Comparison of ENCODE assay signal across 25 cellular contexts in the genomic region with DNA sequence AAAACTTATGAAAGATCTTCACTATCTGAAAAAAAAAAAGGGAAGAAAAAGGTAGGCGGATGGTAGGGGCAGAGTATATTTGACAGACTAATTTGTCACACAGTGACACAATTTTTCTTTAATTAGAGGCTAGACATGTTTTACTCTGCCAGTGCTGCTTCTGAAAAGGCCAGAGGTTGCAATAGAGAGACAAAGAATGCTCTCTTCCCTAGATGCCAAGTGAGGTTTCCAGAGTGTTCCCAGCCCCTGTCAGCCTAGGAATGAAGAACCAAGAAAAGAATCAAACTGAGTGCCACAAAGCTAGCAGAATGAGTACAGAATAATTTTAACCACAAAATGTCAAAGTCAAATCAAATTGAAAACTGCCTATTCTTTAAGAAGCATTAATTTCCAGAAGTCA. TPM values are rescaled to one million over a fixed set of nuclear protein-coding genes. Genes with fewer than 3 reads are reported as not detected.
DNase-seq lines count a peak whose midpoint lies in the region; ATAC-seq and TF ChIP-seq lines count a peak whose summit lies in the region.
"Had no signal": no experiment of that assay in that cellular context is flagged by ENCODE, and none has a peak within 500 bp of the region (broad histone marks: within the 10 kb centered on the region; RNA-seq: fewer than 3 reads in every experiment).

No MANE protein-coding gene starts in this region.

- no peak overlapping the region for H2AFZ ChIP-seq in H9 (ENCODE audit: low read length)

- no peak overlapping the region for H4K91ac ChIP-seq in H9 (ENCODE audit: insufficient read length, low read depth, low read length)

- ATAC-seq in T-helper 17 cell: no peak
- ATAC-seq: body of pancreas, left lung, psoas muscle had no signal

- H3K4me3 ChIP-seq in tibial artery: no peak overlapping the region
- H3K4me3 ChIP-seq: body of pancreas, HAP-1, left lung, psoas muscle, transverse colon had no signal

- no peak overlapping the region for H3K18ac ChIP-seq in H9 (ENCODE audit: insufficient read length, low read depth, low read length)

- DNase-seq in activated CD4-positive, alpha-beta T cell treated with anti-CD3 and anti-CD28 coated beads, Interleukin-2, amount 10 ng/mL, durations not matched to agents 7 days and 5 days: no peak
- DNase-seq in activated CD4-positive, alpha-beta T cell treated with anti-CD3 and anti-CD28 coated beads for 4 hours: no peak
- no peak for DNase-seq in T-helper 17 cell
- peak; percentile 74 for DNase-seq in globus pallidus (ENCODE audit: low spot score)
- peak; percentile 56 for DNase-seq in putamen (ENCODE audit: low spot score)
- DNase-seq in SW480 (ENCODE audit: low spot score): no peak
- no peak for DNase-seq in tibial artery
- DNase-seq in H9: no peak
- DNase-seq: activated CD8-positive, alpha-beta memory T cell treated with anti-CD3 and anti-CD28 coated beads for 24 hours; activated naive CD8-positive, alpha-beta T cell treated with anti-CD3 and anti-CD28 coated beads, Interleukin-2, amount 10 ng/mL, durations not matched to agents 7 days and 5 days; body of pancreas; cortex of kidney; left lung; MM.1S; NCI-H1436; NCI-H526 treated with DMSO at 0.1 percent for 48 hours; psoas muscle; SK-N-SH; small intestine; stimulated activated naive CD4-positive, alpha-beta T cell; transverse colon; WERI-Rb-1 had no signal

- H3K36me3 Mint-ChIP-seq in activated CD4-positive, alpha-beta T cell treated with anti-CD3 and anti-CD28 coated beads, Interleukin-2, amount 10 ng/mL, durations not matched to agents 7 days and 5 days (ENCODE audit: low read depth): peaks cover 40% of the 10 kb centered on the region
- H3K36me3 Mint-ChIP-seq in T-helper 17 cell (ENCODE audit: low read depth) (peaks cover 7% of the 10 kb centered on the region), H9 (ENCODE audit: insufficient read depth in 1 of 3, low read depth in 3 of 3) (peaks cover 34 to 56% (median 55%) of the 10 kb centered on the region in 3 experiments)

- no peaks in the 10 kb centered on the region for H3K23me2 ChIP-seq in H9 (ENCODE audit: insufficient read length, low read depth, low read length, poor library complexity, severe bottlenecking)

- no peak overlapping the region for H3K9ac ChIP-seq in H9 (ENCODE audit: extremely low read depth, insufficient read length, low read length)
- H3K9ac ChIP-seq: SK-N-SH had no signal

- H3K4me1 ChIP-seq in tibial artery: peaks cover 0 to 45% (median 11%) of the 10 kb centered on the region in 4 donors
- no peaks in the 10 kb centered on the region for H3K4me1 ChIP-seq in H9 (ENCODE audit: insufficient read depth, low read length)

- H3K56ac ChIP-seq in H9 (ENCODE audit: insufficient read length, low read depth, low read length): no peak overlapping the region

- H3K27me3 ChIP-seq in tibial artery (no peaks in the 10 kb centered on the region), H9 (ENCODE audit: insufficient read depth, low read length) (no peaks in the 10 kb centered on the region)
- H3K27me3 ChIP-seq: body of pancreas, left lung, transverse colon had no signal

- H3K27ac Mint-ChIP-seq in activated CD4-positive, alpha-beta T cell treated with anti-CD3 and anti-CD28 coated beads, Interleukin-2, amount 10 ng/mL, durations not matched to agents 7 days and 5 days: peak overlapping the region; percentile 75
- H3K27ac Mint-ChIP-seq in T-helper 17 cell (peak overlapping the region; percentile 53), H9 (peak overlapping the region in 1 of 3 experiments; percentile 32; a peak in 2 of 7 replicates)
- H3K27ac Mint-ChIP-seq: activated naive CD8-positive, alpha-beta T cell treated with anti-CD3 and anti-CD28 coated beads, Interleukin-2, amount 10 ng/mL, durations not matched to agents 7 days and 5 days; B cell had no signal

- no peak overlapping the region for H2BK5ac ChIP-seq in H9 (ENCODE audit: insufficient read length, low read length)

- WGBS in H9 (ENCODE audit: extremely low coverage, insufficient read length, low lambda C conversion rate): no CpG with 5 or more reads among the region's 1 CpG

- no peak overlapping the region for H2BK120ac ChIP-seq in H9 (ENCODE audit: low read depth, low read length, poor library complexity, severe bottlenecking)

- no peak overlapping the region for H3K23ac ChIP-seq in H9 (ENCODE audit: insufficient read length, low read depth, low read length)

- H2BK15ac ChIP-seq in H9 (ENCODE audit: low read depth, low read length): no peak overlapping the region

- H3K79me1 ChIP-seq in H9 (ENCODE audit: insufficient read depth, low read depth, low read length, poor library complexity, severe bottlenecking): peaks cover 3% of the 10 kb centered on the region

- H3K4me2 ChIP-seq in H9 (ENCODE audit: insufficient read depth, insufficient read length, low read length): no peak overlapping the region
- H3K4me2 ChIP-seq: SK-N-SH had no signal

- H4K8ac ChIP-seq in H9 (replicated peaks; ENCODE audit: insufficient read length, low read depth, low read length): no peak overlapping the region

- intact Hi-C loops in tibial artery (cut with DNase I; ENCODE audit: low total_unique reads): no loop called here

- H3K79me2 ChIP-seq in H9 (ENCODE audit: insufficient read depth, low read length): no peaks in the 10 kb centered on the region; the same call in 1 of the 2 replicates

- no peak for TF ChIP-seq CTCF in tibial artery (IDR thresholded peaks at IDR 0.05)
- no peak for TF ChIP-seq CTCF in H9 (conservative IDR thresholded peaks at IDR 0.05)

- H2BK20ac ChIP-seq in H9 (ENCODE audit: low read depth, low read length, poor library complexity, severe bottlenecking): no peak overlapping the region

- H3K9me3 ChIP-seq in T-helper 17 cell (ENCODE audit: control insufficient read depth, low read length, poor library complexity, severe bottlenecking) (no peaks in the 10 kb centered on the region), tibial artery (no peaks in the 10 kb centered on the region), H9 (ENCODE audit: control insufficient read depth, low read depth, low read length) (no peaks in the 10 kb centered on the region)
- H3K9me3 ChIP-seq: body of pancreas, HAP-1, left lung, psoas muscle, SK-N-SH, transverse colon had no signal

- H3K4ac ChIP-seq in H9 (ENCODE audit: low read depth, low read length): no peak overlapping the region

- no peak overlapping the region for H2BK12ac ChIP-seq in H9 (ENCODE audit: insufficient read length, low read depth, low read length)

- no peak overlapping the region for H3K14ac ChIP-seq in H9 (ENCODE audit: insufficient read depth, low read length)

- CTCF ChIA-PET in activated CD4-positive, alpha-beta T cell treated with anti-CD3 and anti-CD28 coated beads, Interleukin-2, amount 10 ng/mL, durations not matched to agents 7 days and 5 days (lab: Charles Lee): interaction anchor here (1.8 kb wide), 1 partner anchor 10 kb away, joined by 5 read pairs; no protein-coding TSS in a partner anchor

- H3K27ac ChIP-seq in tibial artery (no peak overlapping the region), H9 (ENCODE audit: insufficient read length, low read depth, low read length) (no peak overlapping the region)
- H3K27ac ChIP-seq: body of pancreas, left lung, psoas muscle, transverse colon, WERI-Rb-1 had no signal

- H2AK5ac ChIP-seq in H9 (ENCODE audit: insufficient read length, low read length): no peak overlapping the region

- peaks cover 22 to 31% (median 24%) of the 10 kb centered on the region in 3 donors for H3K36me3 ChIP-seq in tibial artery

- POLR2A ChIA-PET in activated CD4-positive, alpha-beta T cell treated with anti-CD3 and anti-CD28 coated beads, Interleukin-2, amount 10 ng/mL, durations not matched to agents 7 days and 5 days (lab: Charles Lee): no interaction called here

- no peak overlapping the region for H3T11ph ChIP-seq in H9 (ENCODE audit: low read length)

- no peak overlapping the region for H3K4me3 Mint-ChIP-seq in activated CD4-positive, alpha-beta T cell treated with anti-CD3 and anti-CD28 coated beads, Interleukin-2, amount 10 ng/mL, durations not matched to agents 7 days and 5 days
- no peak overlapping the region for H3K4me3 Mint-ChIP-seq in T-helper 17 cell
- no peak overlapping the region for H3K4me3 Mint-ChIP-seq in H9
- H3K4me3 Mint-ChIP-seq: activated naive CD8-positive, alpha-beta T cell treated with anti-CD3 and anti-CD28 coated beads, Interleukin-2, amount 10 ng/mL, durations not matched to agents 7 days and 5 days; B cell; neural crest cell had no signal

- H4K20me1 ChIP-seq in H9 (ENCODE audit: control insufficient read depth, insufficient read depth, insufficient read length): no peaks in the 10 kb centered on the region

- H4K5ac ChIP-seq in H9 (ENCODE audit: insufficient read length, low read depth, low read length): no peak overlapping the region

- no peaks in the 10 kb centered on the region for H3K27me3 Mint-ChIP-seq in activated CD4-positive, alpha-beta T cell treated with anti-CD3 and anti-CD28 coated beads, Interleukin-2, amount 10 ng/mL, durations not matched to agents 7 days and 5 days
- H3K27me3 Mint-ChIP-seq in T-helper 17 cell: no peaks in the 10 kb centered on the region
- no peaks in the 10 kb centered on the region for H3K27me3 Mint-ChIP-seq in H9 (ENCODE audit: low read depth)
- H3K27me3 Mint-ChIP-seq: activated naive CD8-positive, alpha-beta T cell treated with anti-CD3 and anti-CD28 coated beads, Interleukin-2, amount 10 ng/mL, durations not matched to agents 7 days and 5 days; B cell had no signal

- peaks cover 8% of the 10 kb centered on the region for H3K4me1 Mint-ChIP-seq in activated CD4-positive, alpha-beta T cell treated with anti-CD3 and anti-CD28 coated beads, Interleukin-2, amount 10 ng/mL, durations not matched to agents 7 days and 5 days
- peaks cover 19% of the 10 kb centered on the region for H3K4me1 Mint-ChIP-seq in T-helper 17 cell
- no peaks in the 10 kb centered on the region for H3K4me1 Mint-ChIP-seq in H9

- no peaks in the 10 kb centered on the region for H3K9me3 Mint-ChIP-seq in activated CD4-positive, alpha-beta T cell treated with anti-CD3 and anti-CD28 coated beads, Interleukin-2, amount 10 ng/mL, durations not matched to agents 7 days and 5 days
- H3K9me3 Mint-ChIP-seq in H9: no peaks in the 10 kb centered on the region
- H3K9me3 Mint-ChIP-seq: activated naive CD8-positive, alpha-beta T cell treated with anti-CD3 and anti-CD28 coated beads, Interleukin-2, amount 10 ng/mL, durations not matched to agents 7 days and 5 days; neural crest cell had no signal

RNA-seq across cellular contexts. Expression of gene PNISR, which starts 13.0 kb away (rescaled TPM):
- total RNA-seq in activated CD4-positive, alpha-beta T cell treated with anti-CD3 and anti-CD28 coated beads, Interleukin-2, amount 10 ng/mL, durations not matched to agents 7 days and 5 days: 100 to 1,000 TPM; 138 to 143 TPM
- total RNA-seq in T-helper 17 cell (100 to 1,000 TPM; 266 to 276 TPM), H9 (2021) (127 and 134 TPM in 2 replicates)

RNA-seq across cellular contexts. Expression of gene COQ3, which starts 18.1 kb away (rescaled TPM):
- total RNA-seq in activated CD4-positive, alpha-beta T cell treated with anti-CD3 and anti-CD28 coated beads, Interleukin-2, amount 10 ng/mL, durations not matched to agents 7 days and 5 days: 1 to 10 TPM; 8.2 to 8.3 TPM
- total RNA-seq in T-helper 17 cell (1 to 10 TPM; 1.0 to 1.7 TPM), H9 (2021) (10.6 and 10.9 TPM in 2 replicates)

Comparison
In these comparisons a context has a peak if more than half of its experiments do, and no peak if none do; other contexts are left out.
1. DNase-seq: peak in globus pallidus (single experiment) and putamen (single experiment); none in activated CD4-positive, alpha-beta T cell treated with anti-CD3 and anti-CD28 coated beads, Interleukin-2, amount 10 ng/mL, durations not matched to agents 7 days and 5 days (single experiment), activated CD4-positive, alpha-beta T cell treated with anti-CD3 and anti-CD28 coated beads for 4 hours (0 of 2), T-helper 17 cell (0 of 3), SW480 (single experiment), tibial artery (0 of 2) and H9 (single experiment).